Comparison of ENCODE assay signal across 1 cellular context in genomic region chr13:101552286-101552685, GRCh38.
TF ChIP-seq lines count a peak whose summit lies in the region.

No MANE protein-coding gene starts in this region.

TF ChIP-seq in IMR-90, 13 proteins besides CTCF, POLR2A, EP300 and RAD21 (continued from another document):
- TF ChIP-seq USF2 (IDR thresholded peaks at IDR 0.05; ENCODE audit: low read depth, low read length), result no peak
- no peak for TF ChIP-seq NFE2L2 (IDR thresholded peaks at IDR 0.05; ENCODE audit: low read depth, low read length)
- no peak for TF ChIP-seq SMC3 (IDR thresholded peaks at IDR 0.05; ENCODE audit: low read depth, low read length)
- TF ChIP-seq RFX5 (IDR thresholded peaks at IDR 0.05; ENCODE audit: low read depth, low read length), result no peak
- no peak for TF ChIP-seq MAZ (IDR thresholded peaks at IDR 0.05; ENCODE audit: borderline replicate concordance, low read depth, low read length)
